Comparison of ENCODE assay signal across 8 cellular contexts in the genomic region with DNA sequence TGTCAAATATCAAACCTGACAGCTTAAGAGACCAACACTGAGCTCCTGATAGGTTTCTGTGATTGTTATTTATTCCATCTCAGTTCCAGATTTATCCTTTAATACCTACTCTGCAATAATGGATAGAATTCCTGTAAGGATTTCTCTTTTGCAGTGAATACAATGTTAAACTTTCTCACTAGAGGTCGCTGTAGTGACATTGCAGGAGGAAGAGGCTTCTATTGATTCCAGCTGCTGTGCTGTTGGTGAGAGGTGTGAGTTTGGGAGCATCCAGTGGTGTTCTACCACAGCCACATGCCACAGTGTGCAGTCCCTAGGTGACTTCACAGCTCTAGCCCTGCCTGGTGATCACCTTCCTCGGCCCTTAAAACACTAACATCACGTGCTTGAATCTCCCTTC. TPM values are rescaled to one million over a fixed set of nuclear protein-coding genes. Genes with fewer than 3 reads are reported as not detected.
DNase-seq lines count a peak whose midpoint lies in the region; ATAC-seq, FAIRE-seq and TF ChIP-seq lines count a peak whose summit lies in the region.

No MANE protein-coding gene starts in this region.

- 33% methylated on average over 2 of the region's 3 CpGs for WGBS in mammary epithelial cell (ENCODE audit: low coverage, missing lambda C conversion rate)

- H3K4me1 ChIP-seq in mammary epithelial cell (ENCODE audit: insufficient read depth, low read length) = no peaks in the 10 kb centered on the region

- H3K4me3 ChIP-seq in mammary epithelial cell (replicated peaks in 1 of 3; ENCODE audit: insufficient read depth in 1 of 3, low read depth in 2 of 3, low read length in 3 of 3) = no peak overlapping the region

- H3K4me1 Mint-ChIP-seq in nephron progenitor cell = no peaks in the 10 kb centered on the region

- no peaks in the 10 kb centered on the region for H3K27me3 ChIP-seq in mammary epithelial cell (ENCODE audit: insufficient read depth, low read length)

- H2AFZ ChIP-seq in mammary epithelial cell (ENCODE audit: low read depth, low read length) = no peak overlapping the region

- DNase-seq in GM13976 (ENCODE audit: low spot score) (no peak), NAMALWA (ENCODE audit: low spot score) (peak; percentile 15), mammary epithelial cell (peak; percentile 25), nephron progenitor cell (peak; percentile 7), GM19239 (ENCODE audit: insufficient read length, low spot score) (no peak)
- no peak for DNase-seq in stimulated activated CD4-positive, alpha-beta T cell treated with anti-CD3 and anti-CD28 coated beads, Interleukin-1b, Interleukin-23, amount 100 ng/mL, for 48 hours
- no peak for DNase-seq in stimulated activated CD4-positive, alpha-beta T cell treated with anti-CD3 and anti-CD28 coated beads, Interleukin-2, amount 100 ng/mL, for 48 hours

- peak; percentile 21 for TF ChIP-seq CTCF in GM13976 (IDR thresholded peaks at IDR 0.05; ENCODE audit: borderline replicate concordance, control extremely low read depth, extremely low read depth, insufficient read depth, missing control alignments)
- peak; percentile 65 to 75 for TF ChIP-seq CTCF in mammary epithelial cell (conservative IDR thresholded peaks at IDR 0.05 in 1 of 2, IDR thresholded peaks at IDR 0.05 in 1 of 2; ENCODE audit: extremely low read depth in 1 of 2, insufficient read depth in 1 of 2, low read depth in 1 of 2, low read length in 2 of 2)
- peak; percentile 51 for TF ChIP-seq CTCF in nephron progenitor cell (IDR thresholded peaks at IDR 0.05)

- intact Hi-C loops in mammary epithelial cell (cut with micrococcal nuclease) = loop anchor here (5.0 kb wide), 1 partner anchor 127 kb away; no protein-coding TSS in a partner anchor

- no peaks in the 10 kb centered on the region for H3K27me3 Mint-ChIP-seq in nephron progenitor cell (ENCODE audit: low read depth, poor library complexity)

- BruUV-seq in mammary epithelial cell (replicated peaks; lab: Mats Ljungman, UMichigan) = no TSS peak

- dilution Hi-C loops in mammary epithelial cell (cut with HindIII; ENCODE audit: low sequenced_read_pairs) = no loop called here

- FAIRE-seq in GM19239 (lab: Jason Lieb, UNC) = no peak

- no peak overlapping the region for H3K27ac Mint-ChIP-seq in nephron progenitor cell

- H4K20me1 ChIP-seq in mammary epithelial cell (ENCODE audit: insufficient read depth, low read length) = no peaks in the 10 kb centered on the region

- H3K9me3 ChIP-seq in mammary epithelial cell (replicated peaks; ENCODE audit: insufficient read depth, low read length) = no peaks in the 10 kb centered on the region

- no peak overlapping the region for H3K4me3 Mint-ChIP-seq in nephron progenitor cell

- no peak overlapping the region for H3K4me2 ChIP-seq in mammary epithelial cell (ENCODE audit: insufficient read depth, low read depth, low read length)

- no peaks in the 10 kb centered on the region for H3K36me3 ChIP-seq in mammary epithelial cell (ENCODE audit: insufficient read depth, low read length)

- H3K9ac ChIP-seq in mammary epithelial cell (ENCODE audit: insufficient read depth, low read length) = no peak overlapping the region

- CTCF ChIA-PET in mammary epithelial cell (lab: Charles Lee; ENCODE audit: low non-redundant PET) = no interaction called here

- no peak overlapping the region for H3K27ac ChIP-seq in mammary epithelial cell (ENCODE audit: insufficient read depth, low read depth, low read length)

- H3K79me2 ChIP-seq in mammary epithelial cell (ENCODE audit: insufficient read depth, low read length) = no peaks in the 10 kb centered on the region

- H3K9me3 Mint-ChIP-seq in nephron progenitor cell = peaks cover 21% of the 10 kb centered on the region

- in situ Hi-C loops in GM13976 (cut with MboI; ENCODE audit: low sequenced_read_pairs, unreplicated experiment) = no loop called here
- in situ Hi-C loops in mammary epithelial cell (cut with MboI; ENCODE audit: low sequenced_read_pairs in 2 of 2) = loop anchor here in 1 of 2 donors (25.0 kb wide), 1 partner anchor 132 kb away; no protein-coding TSS in a partner anchor

- ATAC-seq in GM21786 (IDR thresholded peaks at IDR 0.05; ENCODE audit: unreplicated experiment) = no peak

- no peaks in the 10 kb centered on the region for H3K36me3 Mint-ChIP-seq in nephron progenitor cell (ENCODE audit: low read depth)

RNA-seq across cellular contexts. Expression of gene DCAF8L2, which starts 34.6 kb away (rescaled TPM):
- total RNA-seq in mammary epithelial cell = not detected
- not detected for polyA plus RNA-seq in mammary epithelial cell
- not detected for polyA minus RNA-seq in mammary epithelial cell

Comparison
In these comparisons a context has a peak if more than half of its experiments do, and no peak if none do; other contexts are left out.
1. DNase-seq: peak in NAMALWA (single experiment), mammary epithelial cell (single experiment) and nephron progenitor cell (single experiment); none in GM13976 (single experiment), stimulated activated CD4-positive, alpha-beta T cell treated with anti-CD3 and anti-CD28 coated beads, Interleukin-1b, Interleukin-23, amount 100 ng/mL, for 48 hours (single experiment), GM19239 (single experiment) and stimulated activated CD4-positive, alpha-beta T cell treated with anti-CD3 and anti-CD28 coated beads, Interleukin-2, amount 100 ng/mL, for 48 hours (0 of 2).
2. Peak in every context shown above with its lines, with median percentiles within 50 percentile points of each other: CTCF ChIP-seq.